ENCODE assay signal across 15 cellular contexts in the genomic region with DNA sequence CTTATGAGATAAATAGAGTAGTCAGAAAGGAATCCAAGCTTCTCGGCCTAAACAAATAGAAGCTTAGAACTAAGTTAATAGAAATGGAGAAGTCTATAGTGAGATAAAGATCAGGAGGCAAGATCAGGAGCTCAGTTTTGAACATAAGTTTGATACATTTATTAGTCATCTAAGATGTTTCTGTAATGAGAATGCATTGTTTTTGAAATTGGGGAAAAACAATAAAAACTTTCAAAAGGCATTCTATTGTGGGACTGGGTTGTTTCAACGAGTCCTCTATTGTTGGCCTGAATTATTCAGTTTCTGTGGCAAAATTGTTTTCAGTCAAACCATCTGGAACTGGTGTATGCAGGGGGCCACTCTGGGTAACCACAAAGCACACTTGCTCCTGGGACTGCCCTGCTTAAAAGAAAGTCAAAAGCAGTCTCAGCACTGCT.
DNase-seq lines count a peak whose midpoint lies in the region; ATAC-seq, FAIRE-seq and TF ChIP-seq lines count a peak whose summit lies in the region.
"Had no signal": no experiment of that assay in that cellular context is flagged by ENCODE, and none has a peak within 500 bp of the region (broad histone marks: within the 10 kb centered on the region; RNA-seq: fewer than 3 reads in every experiment).

No MANE protein-coding gene starts in this region.

- intact Hi-C loops in Calu3 (cut with micrococcal nuclease; ENCODE audit: unreplicated experiment): no loop called here

- H3K27me3 Mint-ChIP-seq in Calu3 (ENCODE audit: unreplicated experiment): peaks cover 8% of the 10 kb centered on the region

- H3K9ac ChIP-seq in DND-41 (ENCODE audit: low read depth, low read length): no peak overlapping the region
- H3K9ac ChIP-seq in KMS-11: no peak overlapping the region; the same call in 1 of the 2 replicates

- TF ChIP-seq CTCF in DND-41 (IDR thresholded peaks at IDR 0.05; ENCODE audit: borderline replicate concordance, extremely low read depth, low read length, poor library complexity, severe bottlenecking): no peak
- no peak for TF ChIP-seq CTCF in KMS-11 (conservative IDR thresholded peaks at IDR 0.05; ENCODE audit: low read depth, low read length)
- no peak for TF ChIP-seq CTCF in Calu3 (IDR thresholded peaks at IDR 0.05; ENCODE audit: unreplicated experiment)

- H3K9me3 ChIP-seq in DND-41 (ENCODE audit: insufficient read depth, low read length, severe bottlenecking): peaks cover 10% of the 10 kb centered on the region

- H2AFZ ChIP-seq in DND-41 (ENCODE audit: low read depth, low read length) (no peak overlapping the region), KMS-11 (ENCODE audit: low read depth) (peak overlapping the region; percentile 1; the same call in 1 of the 2 replicates)

- no peaks in the 10 kb centered on the region for H4K20me1 ChIP-seq in DND-41 (ENCODE audit: insufficient read depth, low read length)
- no peaks in the 10 kb centered on the region for H4K20me1 ChIP-seq in KMS-11 (ENCODE audit: insufficient read depth)

- H3K36me3 ChIP-seq in DND-41 (ENCODE audit: insufficient read depth, low read length): no peaks in the 10 kb centered on the region
- no peaks in the 10 kb centered on the region for H3K36me3 ChIP-seq in KMS-11 (ENCODE audit: insufficient read depth)
- H3K36me3 ChIP-seq: HAP-1 had no signal

- peak; percentile 39 for DNase-seq in DND-41
- peak; percentile 23 for DNase-seq in GM19240 (ENCODE audit: insufficient read length, low spot score)
- no peak for DNase-seq in SIG-M5 (lab: John Stamatoyannopoulos, UW)
- DNase-seq in GM19239 (ENCODE audit: insufficient read length, low spot score): no peak
- no peak for DNase-seq in Calu3
- DNase-seq: activated CD4-positive, CD25-positive, alpha-beta regulatory T cell; hypothalamus; NCI-H2081; stimulated activated CD4-positive, alpha-beta T cell treated with anti-CD3 and anti-CD28 coated beads, Interleukin-2, amount 100 ng/mL, for 24 hours had no signal

- H3K27me3 ChIP-seq in DND-41 (ENCODE audit: insufficient read depth, low read length, poor library complexity) (no peaks in the 10 kb centered on the region), KMS-11 (ENCODE audit: insufficient read depth, low read depth) (no peaks in the 10 kb centered on the region)

- no peaks in the 10 kb centered on the region for H3K4me1 Mint-ChIP-seq in Calu3 (ENCODE audit: low read depth, unreplicated experiment)

- ATAC-seq in DND-41 (ENCODE audit: insufficient read depth, low read depth) (peak; percentile 85), HG02642 (IDR thresholded peaks at IDR 0.05; ENCODE audit: poor library complexity, unreplicated experiment) (peak; percentile 76), HG03342 (IDR thresholded peaks at IDR 0.05; ENCODE audit: unreplicated experiment) (no peak)
- ATAC-seq: left lobe of liver; natural killer cell treated with Interleukin-12 subunit alpha and Interleukin-12 subunit beta and Interleukin-15 and Interleukin-18, amount 100 ng/mL, for 72 hours had no signal

- CTCF ChIA-PET in Calu3 (lab: Charles Lee): interaction anchor here (0.7 kb wide), 1 partner anchor 27 kb away, joined by 3 read pairs; no protein-coding TSS in a partner anchor

- peaks cover 7% of the 10 kb centered on the region for H3K9me3 Mint-ChIP-seq in Calu3 (ENCODE audit: low read depth, unreplicated experiment)

- no peak overlapping the region for H3K4me3 ChIP-seq in DND-41 (ENCODE audit: low read depth in 1 of 2, low read length in 2 of 2)
- no peak overlapping the region for H3K4me3 ChIP-seq in KMS-11 (IDR thresholded peaks at IDR 0.05; ENCODE audit: insufficient read depth, low read depth, low read length)
- H3K4me3 ChIP-seq: HAP-1 had no signal

- no peak for FAIRE-seq in GM19239 (lab: Jason Lieb, UNC)

- no peaks in the 10 kb centered on the region for H3K36me3 Mint-ChIP-seq in Calu3 (ENCODE audit: insufficient read depth, unreplicated experiment)

- no peak overlapping the region for H3K27ac ChIP-seq in DND-41 (ENCODE audit: low read length)
- peak overlapping the region; percentile 61; the same call in 1 of the 2 replicates for H3K27ac ChIP-seq in KMS-11

- BruUV-seq in Calu3 (replicated peaks; lab: Mats Ljungman, UMichigan): no TSS peak

- H3K27ac Mint-ChIP-seq in Calu3 (ENCODE audit: unreplicated experiment): no peak overlapping the region
- H3K27ac Mint-ChIP-seq: natural killer cell treated with Interleukin-12 subunit alpha and Interleukin-12 subunit beta and Interleukin-15 and Interleukin-18, amount 100 ng/mL, for 72 hours had no signal

- H3K4me2 ChIP-seq in DND-41 (ENCODE audit: insufficient read depth, low read length) (no peak overlapping the region), KMS-11 (peak overlapping the region; percentile 78)

- H3K79me2 ChIP-seq in DND-41 (ENCODE audit: insufficient read depth, low read length): no peaks in the 10 kb centered on the region
- no peaks in the 10 kb centered on the region for H3K79me2 ChIP-seq in KMS-11 (ENCODE audit: insufficient read depth, low read depth)

- H3K4me3 Mint-ChIP-seq in Calu3 (ENCODE audit: low read depth, unreplicated experiment): no peak overlapping the region
- H3K4me3 Mint-ChIP-seq: natural killer cell treated with Interleukin-12 subunit alpha and Interleukin-12 subunit beta and Interleukin-15 and Interleukin-18, amount 100 ng/mL, for 72 hours had no signal

- H3K4me1 ChIP-seq in DND-41 (ENCODE audit: insufficient read depth, low read length) (peaks cover 14% of the 10 kb centered on the region), KMS-11 (ENCODE audit: low read depth, poor library complexity, severe bottlenecking) (peaks cover 35% of the 10 kb centered on the region)
- H3K4me1 ChIP-seq: HAP-1 had no signal

Comparison
In these comparisons a context has a peak if more than half of its experiments do, and no peak if none do; other contexts are left out.
1. DNase-seq: peak in DND-41 (single experiment) and GM19240 (single experiment); none in SIG-M5 (single experiment), GM19239 (single experiment) and Calu3 (single experiment).